In the genomic region with DNA sequence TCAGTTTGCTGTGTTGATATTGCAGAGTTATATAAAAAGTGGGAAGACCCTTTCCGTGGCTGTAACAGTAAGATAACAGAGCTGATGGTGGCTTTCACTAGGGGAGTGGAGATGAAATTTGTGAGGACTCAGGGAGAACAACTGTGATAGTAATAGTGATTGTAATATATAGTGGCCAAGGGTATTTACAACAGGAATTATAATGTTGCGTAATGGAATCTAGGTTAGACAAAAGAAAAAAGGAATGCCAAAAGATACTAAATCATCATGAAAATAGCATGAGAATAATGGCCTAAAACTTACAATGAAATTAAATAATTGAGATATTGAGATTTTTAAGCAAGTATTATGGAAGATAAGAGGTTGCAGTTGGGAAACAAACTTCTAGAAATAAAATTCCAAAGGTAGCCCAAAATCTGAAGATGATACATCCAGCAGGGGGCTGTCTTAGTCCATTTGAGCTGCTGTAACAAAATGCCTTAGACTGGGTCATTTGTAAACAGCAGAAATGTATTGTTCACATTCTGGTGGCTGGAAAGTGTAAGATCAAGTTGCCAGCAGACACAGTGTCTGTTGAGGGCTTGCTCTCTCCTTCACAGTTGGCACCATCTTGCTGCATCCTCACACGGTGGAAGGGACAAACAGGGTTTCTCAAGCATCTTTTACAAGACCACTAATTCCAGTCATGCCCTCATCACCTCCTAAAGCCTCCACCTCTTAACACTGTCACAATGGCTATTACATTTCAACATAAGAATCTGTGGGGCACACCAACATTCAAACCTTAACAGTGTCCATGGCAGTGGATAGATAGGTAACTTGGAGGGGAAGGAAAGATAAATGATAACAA, we compare ENCODE assay signal across 9 cellular contexts.
DNase-seq lines count a peak whose midpoint lies in the region; ATAC-seq and TF ChIP-seq lines count a peak whose summit lies in the region.
"Had no signal": no experiment of that assay in that cellular context is flagged by ENCODE, and none has a peak within 500 bp of the region (broad histone marks: within the 10 kb centered on the region; RNA-seq: fewer than 3 reads in every experiment).

No MANE protein-coding gene starts in this region.

- TF ChIP-seq CTCF in left ventricle myocardium inferior (IDR thresholded peaks at IDR 0.05; ENCODE audit: borderline replicate concordance) (peak; percentile 57), fibroblast of mammary gland (conservative IDR thresholded peaks at IDR 0.05; ENCODE audit: control insufficient read depth, insufficient read depth, low read depth, low read length) (peak; percentile 29), vagina (IDR thresholded peaks at IDR 0.05) (peak in 1 of 3 experiments; percentile 21)

- no peak overlapping the region for H3K4me3 ChIP-seq in left ventricle myocardium inferior
- no peak overlapping the region for H3K4me3 ChIP-seq in fibroblast of mammary gland (ENCODE audit: control insufficient read depth, low read depth, low read length)
- no peak overlapping the region for H3K4me3 ChIP-seq in vagina

- H3K36me3 ChIP-seq in left ventricle myocardium inferior = no peaks in the 10 kb centered on the region
- H3K36me3 ChIP-seq in vagina = no peaks in the 10 kb centered on the region

- H3K4me1 ChIP-seq in left ventricle myocardium inferior (no peaks in the 10 kb centered on the region), vagina (no peaks in the 10 kb centered on the region)

- TF ChIP-seq POLR2A in vagina (IDR thresholded peaks at IDR 0.05) = no peak

- H3K27ac ChIP-seq in left ventricle myocardium inferior (replicated peaks) = no peak overlapping the region
- H3K27ac ChIP-seq in vagina = no peak overlapping the region

- ATAC-seq in Right ventricle myocardium superior (ENCODE audit: poor library complexity) (no peak), HG03045 (IDR thresholded peaks at IDR 0.05; ENCODE audit: unreplicated experiment) (peak; percentile 78), HG02970 (IDR thresholded peaks at IDR 0.05; ENCODE audit: low FRiP score, unreplicated experiment) (no peak)

- H3K27me3 ChIP-seq in left ventricle myocardium inferior (ENCODE audit: low read depth) = no peaks in the 10 kb centered on the region
- H3K27me3 ChIP-seq in vagina = no peaks in the 10 kb centered on the region

- intact Hi-C loops in left ventricle myocardium inferior (cut with micrococcal nuclease) (no loop called here), Right ventricle myocardium superior (cut with DNase I) (no loop called here), vagina (cut with DNase I) (no loop called here)

- H3K9me3 ChIP-seq in left ventricle myocardium inferior (replicated peaks) = peaks cover 3% of the 10 kb centered on the region
- no peaks in the 10 kb centered on the region for H3K9me3 ChIP-seq in vagina

- DNase-seq in left ventricle myocardium inferior = no peak
- no peak for DNase-seq in Right ventricle myocardium superior
- DNase-seq in NCI-H748 (lab: John Stamatoyannopoulos, UW; ENCODE audit: unreplicated experiment) = peak; percentile 69
- DNase-seq in fibroblast of mammary gland (ENCODE audit: low read depth) = peak; percentile 7
- no peak for DNase-seq in activated effector memory CD4-positive, alpha-beta T cell treated with anti-CD3 and anti-CD28 coated beads, Interleukin-2, amount 50 U/mL, for 16 hours
- DNase-seq in vagina (ENCODE audit: extremely low spot score in 2 of 2) = no peak
- DNase-seq: activated naive CD8-positive, alpha-beta T cell treated with anti-CD3 and anti-CD28 coated beads, Interleukin-2, amount 10 ng/mL, durations not matched to agents 7 days and 5 days had no signal

Comparison
In these comparisons a context has a peak if more than half of its experiments do, and no peak if none do; other contexts are left out.
1. DNase-seq: peak in NCI-H748 (single experiment) and fibroblast of mammary gland (single experiment); none in left ventricle myocardium inferior (single experiment), Right ventricle myocardium superior (single experiment), activated effector memory CD4-positive, alpha-beta T cell treated with anti-CD3 and anti-CD28 coated beads, Interleukin-2, amount 50 U/mL, for 16 hours (single experiment) and vagina (0 of 2).